Comparison of ENCODE assay signal across 11 cellular contexts in genomic region chr14:104805326-104805678, GRCh38. TPM values are rescaled to one million over a fixed set of nuclear protein-coding genes. Genes with fewer than 3 reads are reported as not detected.
DNase-seq lines count a peak whose midpoint lies in the region; ATAC-seq and TF ChIP-seq lines count a peak whose summit lies in the region.
"Had no signal": no experiment of that assay in that cellular context is flagged by ENCODE, and none has a peak within 500 bp of the region (broad histone marks: within the 10 kb centered on the region; RNA-seq: fewer than 3 reads in every experiment).

No MANE protein-coding gene starts in this region.

- intact Hi-C loops in ascending aorta (cut with DNase I): no loop called here
- intact Hi-C loops in left lung (cut with DNase I): no loop called here
- intact Hi-C loops in CD4-positive, alpha-beta T cell (cut with DNase I, micrococcal nuclease): no loop called here

- H3K27me3 ChIP-seq in BLaER1: no peaks in the 10 kb centered on the region
- H3K27me3 ChIP-seq in HL-60 (ENCODE audit: insufficient read depth, poor library complexity, severe bottlenecking): peaks cover 4% of the 10 kb centered on the region
- no peaks in the 10 kb centered on the region for H3K27me3 ChIP-seq in ascending aorta
- H3K27me3 ChIP-seq in left lung: peaks cover 0 to 9% of the 10 kb centered on the region in 2 donors
- H3K27me3 ChIP-seq in CD4-positive, alpha-beta T cell (ENCODE audit: control insufficient read depth, insufficient read depth, low read length): no peaks in the 10 kb centered on the region
- H3K27me3 ChIP-seq: esophagus squamous epithelium had no signal

- peaks cover 45% of the 10 kb centered on the region for H4K20me1 ChIP-seq in BLaER1

- H3K9me3 Mint-ChIP-seq in CD4-positive, alpha-beta T cell: no peaks in the 10 kb centered on the region

- no peak overlapping the region for H3K4me3 ChIP-seq in BLaER1
- no peak overlapping the region for H3K4me3 ChIP-seq in HL-60 (replicated peaks; ENCODE audit: insufficient read depth, low read length)
- H3K4me3 ChIP-seq in ascending aorta: no peak overlapping the region
- no peak overlapping the region for H3K4me3 ChIP-seq in left lung
- H3K4me3 ChIP-seq: esophagus squamous epithelium had no signal

- H3K4me2 ChIP-seq in BLaER1: peak overlapping the region; percentile 98

- H3K27me3 Mint-ChIP-seq in CD4-positive, alpha-beta T cell: no peaks in the 10 kb centered on the region
- H3K27me3 Mint-ChIP-seq: naive thymus-derived CD4-positive, alpha-beta T cell had no signal

- ATAC-seq in left lung: peak; percentile 61
- ATAC-seq in CD4-positive, alpha-beta T cell (ENCODE audit: poor library complexity): no peak
- no peak for ATAC-seq in stimulated activated naive CD8-positive, alpha-beta T cell treated with anti-CD3 and anti-CD28 coated beads, Interleukin-15, Interleukin-2, amounts not matched to agents 100 U/mL and 50 U/mL, for 24 hours
- no peak for ATAC-seq in HG03108 (IDR thresholded peaks at IDR 0.05; ENCODE audit: unreplicated experiment)
- ATAC-seq: naive thymus-derived CD4-positive, alpha-beta T cell had no signal

- H3K4me1 ChIP-seq in BLaER1: peaks cover 53% of the 10 kb centered on the region
- H3K4me1 ChIP-seq in ascending aorta: peaks cover 9 to 11% of the 10 kb centered on the region in 2 donors
- peaks cover 7 to 45% of the 10 kb centered on the region in 2 donors for H3K4me1 ChIP-seq in left lung

- H3K27ac Mint-ChIP-seq in CD4-positive, alpha-beta T cell: no peak overlapping the region
- H3K27ac Mint-ChIP-seq: naive thymus-derived CD4-positive, alpha-beta T cell had no signal

- H3K36me3 Mint-ChIP-seq in CD4-positive, alpha-beta T cell (ENCODE audit: low read depth): no peaks in the 10 kb centered on the region

- peaks cover 11% of the 10 kb centered on the region for H3K4me1 Mint-ChIP-seq in CD4-positive, alpha-beta T cell (ENCODE audit: low read depth)

- H3K9me3 ChIP-seq in BLaER1 (no peaks in the 10 kb centered on the region), ascending aorta (no peaks in the 10 kb centered on the region), left lung (no peaks in the 10 kb centered on the region)
- no peaks in the 10 kb centered on the region for H3K9me3 ChIP-seq in CD4-positive, alpha-beta T cell (ENCODE audit: control insufficient read depth, low read length)
- H3K9me3 ChIP-seq: esophagus squamous epithelium had no signal

- POLR2A ChIA-PET in CD4-positive, alpha-beta T cell (lab: Charles Lee): no interaction called here

- CTCF ChIA-PET in CD4-positive, alpha-beta T cell (lab: Charles Lee): no interaction called here

- TF ChIP-seq CTCF in HL-60 (IDR thresholded peaks at IDR 0.05; ENCODE audit: insufficient read depth, low read length) (no peak), ascending aorta (IDR thresholded peaks at IDR 0.05) (no peak), left lung (IDR thresholded peaks at IDR 0.05) (no peak)
- TF ChIP-seq CTCF in CD4-positive, alpha-beta T cell (IDR thresholded peaks at IDR 0.05): no peak

- H3K27ac ChIP-seq in BLaER1 (peak overlapping the region; percentile 45), HL-60 (replicated peaks) (peak overlapping the region; percentile 68; the same call in 1 of the 2 replicates), ascending aorta (peak overlapping the region; percentile 19 to 66), left lung (no peak overlapping the region)
- no peak overlapping the region for H3K27ac ChIP-seq in CD4-positive, alpha-beta T cell (ENCODE audit: low read depth, low read length)

- H3K9ac ChIP-seq in BLaER1: peak overlapping the region; percentile 30; the same call in 1 of the 2 replicates

- DNase-seq in HL-60 (ENCODE audit: low read depth in 1 of 2, low spot score in 1 of 2): no peak
- DNase-seq in ascending aorta (ENCODE audit: low spot score in 2 of 2): no peak
- DNase-seq in left lung: peak in 1 of 2 donors; percentile 81
- DNase-seq in CD4-positive, alpha-beta T cell: no peak
- no peak for DNase-seq in stimulated activated naive CD8-positive, alpha-beta T cell treated with anti-CD3 and anti-CD28 coated beads, Interleukin-15, Interleukin-2, amounts not matched to agents 100 U/mL and 50 U/mL, for 24 hours
- no peak for DNase-seq in NCI-H128 (lab: John Stamatoyannopoulos, UW; ENCODE audit: unreplicated experiment)
- DNase-seq: activated naive CD4-positive, alpha-beta T cell treated with anti-CD3 and anti-CD28 coated beads, Interleukin-2, amount 50 U/mL, for 16 hours; esophagus squamous epithelium; naive thymus-derived CD4-positive, alpha-beta T cell had no signal

- no peaks in the 10 kb centered on the region for H3K36me3 ChIP-seq in BLaER1
- H3K36me3 ChIP-seq in ascending aorta: no peaks in the 10 kb centered on the region
- no peaks in the 10 kb centered on the region for H3K36me3 ChIP-seq in left lung
- H3K36me3 ChIP-seq: esophagus squamous epithelium had no signal

- no peak overlapping the region for H3K4me3 Mint-ChIP-seq in CD4-positive, alpha-beta T cell
- H3K4me3 Mint-ChIP-seq: naive thymus-derived CD4-positive, alpha-beta T cell had no signal

RNA-seq across cellular contexts. Expression of gene ZBTB42, which starts 4.4 kb away (rescaled TPM):
- 23.5 TPM for total RNA-seq in ascending aorta
- 10 to 100 TPM in 1 of 2 donors, 1 to 10 TPM in 1; 9.9 to 12.1 TPM for total RNA-seq in left lung
- 1 to 10 TPM; 2.9 to 3.0 TPM for total RNA-seq in CD4-positive, alpha-beta T cell

RNA-seq across cellular contexts. Expression of gene AKT1, which starts 9.8 kb away (rescaled TPM):
- total RNA-seq in ascending aorta: 112 TPM
- total RNA-seq in left lung: 100 to 1,000 TPM; 173 to 176 TPM
- total RNA-seq in CD4-positive, alpha-beta T cell: 10 to 100 TPM; 58.8 to 66.5 TPM

RNA-seq across cellular contexts. Expression of gene SIVA1, which starts 52.4 kb away (rescaled TPM):
- 410 TPM for total RNA-seq in ascending aorta
- total RNA-seq in left lung: 10 to 100 TPM; 59.2 to 69.5 TPM
- 100 to 1,000 TPM; 111 to 124 TPM for total RNA-seq in CD4-positive, alpha-beta T cell

RNA-seq across cellular contexts. Expression of gene CEP170B, which starts 59.8 kb away (rescaled TPM):
- total RNA-seq in ascending aorta: 39.1 TPM
- total RNA-seq in left lung: 10 to 100 TPM; 35.1 to 42.3 TPM
- 1 to 10 TPM; 4.4 to 4.7 TPM for total RNA-seq in CD4-positive, alpha-beta T cell

Comparison
In these comparisons a context has a peak if more than half of its experiments do, and no peak if none do; other contexts are left out.
1. H3K27ac ChIP-seq: peak in BLaER1 (single experiment), HL-60 (single experiment) and ascending aorta (2 of 2); none in left lung (0 of 2) and CD4-positive, alpha-beta T cell (single experiment).